Comparison of ENCODE assay signal across 11 cellular contexts in genomic region chr5:119389288-119390065, GRCh38. TPM values are rescaled to one million over a fixed set of nuclear protein-coding genes. Genes with fewer than 3 reads are reported as not detected.
DNase-seq lines count a peak whose midpoint lies in the region; ATAC-seq and TF ChIP-seq lines count a peak whose summit lies in the region.
"Had no signal": no experiment of that assay in that cellular context is flagged by ENCODE, and none has a peak within 500 bp of the region (broad histone marks: within the 10 kb centered on the region; RNA-seq: fewer than 3 reads in every experiment).

No MANE protein-coding gene starts in this region.

- H3K27me3 ChIP-seq in vagina (no peaks in the 10 kb centered on the region), A673 (replicated peaks; ENCODE audit: insufficient read depth, low read depth, low read length, poor library complexity) (no peaks in the 10 kb centered on the region)

- no peaks in the 10 kb centered on the region for H3K4me1 ChIP-seq in mesodermal cell (ENCODE audit: control insufficient read depth, insufficient read depth, low read length, poor library complexity, severe bottlenecking)
- peaks cover 75% of the 10 kb centered on the region for H3K4me1 ChIP-seq in vagina
- H3K4me1 ChIP-seq in A673 (ENCODE audit: insufficient read depth, low read length, poor library complexity, severe bottlenecking), result no peaks in the 10 kb centered on the region

- H3K27ac ChIP-seq in mesodermal cell (ENCODE audit: low read depth, low read length, severe bottlenecking), result peak overlapping the region; percentile 23
- peak overlapping the region; percentile 20 for H3K27ac ChIP-seq in vagina
- no peak overlapping the region for H3K27ac ChIP-seq in A673 (ENCODE audit: low read depth, low read length, poor library complexity, severe bottlenecking)

- intact Hi-C loops in activated T-helper 2 cell treated with anti-CD3 and anti-CD28 coated beads, Interferon-gamma antibody, Interleukin-2, Interleukin-4, amounts not matched to agents 10 μg/mL and 5 μg/mL and 100 μg/mL, durations not matched to agents 14 hours and 24 hours and 36 hours (cut with micrococcal nuclease), result no loop called here
- intact Hi-C loops in vagina (cut with DNase I), result no loop called here
- intact Hi-C loops in A673 (cut with micrococcal nuclease; ENCODE audit: unreplicated experiment), result no loop called here

- H3K4me3 ChIP-seq in mesodermal cell (ENCODE audit: extremely low read depth, insufficient read depth, low read length, poor library complexity, severe bottlenecking) (no peak overlapping the region), vagina (no peak overlapping the region), A673 (ENCODE audit: low read depth, low read length, poor library complexity, severe bottlenecking) (no peak overlapping the region)

- H3K27ac Mint-ChIP-seq in activated naive CD4-positive, alpha-beta T cell treated with anti-CD3 and anti-CD28 coated beads, Interleukin-2, amount 50 U/mL, for 24 hours, result peak overlapping the region; percentile 90
- H3K27ac Mint-ChIP-seq in activated T-helper 2 cell treated with anti-CD3 and anti-CD28 coated beads, Interferon-gamma antibody, Interleukin-2, Interleukin-4, amounts not matched to agents 10 μg/mL and 5 μg/mL and 100 μg/mL, durations not matched to agents 14 hours and 24 hours and 36 hours, result peak overlapping the region; percentile 9

- peak overlapping the region; percentile 58 for H3K4me3 Mint-ChIP-seq in activated naive CD4-positive, alpha-beta T cell treated with anti-CD3 and anti-CD28 coated beads, Interleukin-2, amount 50 U/mL, for 24 hours
- no peak overlapping the region for H3K4me3 Mint-ChIP-seq in activated T-helper 2 cell treated with anti-CD3 and anti-CD28 coated beads, Interferon-gamma antibody, Interleukin-2, Interleukin-4, amounts not matched to agents 10 μg/mL and 5 μg/mL and 100 μg/mL, durations not matched to agents 14 hours and 24 hours and 36 hours (ENCODE audit: low read depth)

- no peak for DNase-seq in activated naive CD4-positive, alpha-beta T cell (lab: John Stamatoyannopoulos, UW)
- no peak for DNase-seq in activated T-helper 2 cell treated with anti-CD3 and anti-CD28 coated beads, Interferon-gamma antibody, Interleukin-2, Interleukin-4, amounts not matched to agents 10 μg/mL and 5 μg/mL and 100 μg/mL, durations not matched to agents 14 hours and 24 hours and 36 hours (ENCODE audit: low spot score)
- DNase-seq in vagina (ENCODE audit: extremely low spot score in 2 of 2), result no peak
- DNase-seq in cerebellum (ENCODE audit: low spot score), result no peak
- DNase-seq in A673 (ENCODE audit: low spot score), result no peak
- DNase-seq: activated CD4-positive, alpha-beta T cell treated with anti-CD3 and anti-CD28 coated beads, Interleukin-2, amount 50 U/mL, for 4 hours; effector CD4-positive, alpha-beta T cell; NCI-H69 had no signal

- H3K27me3 Mint-ChIP-seq in activated naive CD4-positive, alpha-beta T cell treated with anti-CD3 and anti-CD28 coated beads, Interleukin-2, amount 50 U/mL, for 24 hours, result no peaks in the 10 kb centered on the region
- H3K27me3 Mint-ChIP-seq in activated T-helper 2 cell treated with anti-CD3 and anti-CD28 coated beads, Interferon-gamma antibody, Interleukin-2, Interleukin-4, amounts not matched to agents 10 μg/mL and 5 μg/mL and 100 μg/mL, durations not matched to agents 14 hours and 24 hours and 36 hours (ENCODE audit: low read depth), result no peaks in the 10 kb centered on the region

- H3K4me1 Mint-ChIP-seq in activated naive CD4-positive, alpha-beta T cell treated with anti-CD3 and anti-CD28 coated beads, Interleukin-2, amount 50 U/mL, for 24 hours, result peaks cover 96% of the 10 kb centered on the region
- peaks cover 66% of the 10 kb centered on the region for H3K4me1 Mint-ChIP-seq in activated T-helper 2 cell treated with anti-CD3 and anti-CD28 coated beads, Interferon-gamma antibody, Interleukin-2, Interleukin-4, amounts not matched to agents 10 μg/mL and 5 μg/mL and 100 μg/mL, durations not matched to agents 14 hours and 24 hours and 36 hours (ENCODE audit: low read depth)

- CTCF ChIA-PET in A673 (lab: Charles Lee), result no interaction called here

- no peak for TF ChIP-seq POLR2A in vagina (IDR thresholded peaks at IDR 0.05)
- TF ChIP-seq POLR2A in GM18505 (IDR thresholded peaks at IDR 0.05; ENCODE audit: borderline replicate concordance, extremely low read depth, insufficient read depth, insufficient read length), result no peak

- POLR2A ChIA-PET in A673 (lab: Charles Lee; ENCODE audit: low non-redundant PET), result no interaction called here

- TF ChIP-seq CTCF in vagina (IDR thresholded peaks at IDR 0.05) (no peak), A673 (conservative IDR thresholded peaks at IDR 0.05; ENCODE audit: low read depth, low read length) (no peak)

- peaks cover 60% of the 10 kb centered on the region for H3K36me3 Mint-ChIP-seq in activated naive CD4-positive, alpha-beta T cell treated with anti-CD3 and anti-CD28 coated beads, Interleukin-2, amount 50 U/mL, for 24 hours
- peaks cover 67% of the 10 kb centered on the region for H3K36me3 Mint-ChIP-seq in activated T-helper 2 cell treated with anti-CD3 and anti-CD28 coated beads, Interferon-gamma antibody, Interleukin-2, Interleukin-4, amounts not matched to agents 10 μg/mL and 5 μg/mL and 100 μg/mL, durations not matched to agents 14 hours and 24 hours and 36 hours (ENCODE audit: low read depth)

- peaks cover 6% of the 10 kb centered on the region for H3K36me3 ChIP-seq in mesodermal cell (ENCODE audit: control insufficient read depth, insufficient read depth, low read length)
- no peaks in the 10 kb centered on the region for H3K36me3 ChIP-seq in vagina
- no peaks in the 10 kb centered on the region for H3K36me3 ChIP-seq in A673 (ENCODE audit: insufficient read depth, low read length, poor library complexity, severe bottlenecking)

- BruUV-seq in A673 (replicated peaks; lab: Mats Ljungman, UMichigan), result no TSS peak

- H3K9me3 ChIP-seq in mesodermal cell (ENCODE audit: control insufficient read depth, low read length) (no peaks in the 10 kb centered on the region), vagina (no peaks in the 10 kb centered on the region), A673 (ENCODE audit: low read depth, low read length, poor library complexity, severe bottlenecking) (no peaks in the 10 kb centered on the region)

- ATAC-seq in GM18505 (IDR thresholded peaks at IDR 0.05; ENCODE audit: unreplicated experiment), result no peak

- 100% methylated on average over 1 of the region's 3 CpGs; no CpG with 5 or more reads in 1 of the 2 experiments for WGBS in mesodermal cell (ENCODE audit: insufficient coverage in 2 of 2), 2 experiments

- H3K9me3 Mint-ChIP-seq in activated naive CD4-positive, alpha-beta T cell treated with anti-CD3 and anti-CD28 coated beads, Interleukin-2, amount 50 U/mL, for 24 hours, result no peaks in the 10 kb centered on the region
- no peaks in the 10 kb centered on the region for H3K9me3 Mint-ChIP-seq in activated T-helper 2 cell treated with anti-CD3 and anti-CD28 coated beads, Interferon-gamma antibody, Interleukin-2, Interleukin-4, amounts not matched to agents 10 μg/mL and 5 μg/mL and 100 μg/mL, durations not matched to agents 14 hours and 24 hours and 36 hours

RNA-seq across cellular contexts. Expression of gene TNFAIP8, which starts 33.7 kb away (rescaled TPM):
- 112 and 117 TPM in 2 replicates for total RNA-seq in activated T-helper 2 cell treated with anti-CD3 and anti-CD28 coated beads, Interferon-gamma antibody, Interleukin-2, Interleukin-4, amounts not matched to agents 10 μg/mL and 5 μg/mL and 100 μg/mL, durations not matched to agents 14 hours and 24 hours and 36 hours
- 19.2 TPM for polyA plus RNA-seq in mesodermal cell (2013, experiment 1 of 2)
- 22.3 TPM for polyA plus RNA-seq in mesodermal cell (2013, experiment 2 of 2)
- total RNA-seq in vagina, result 34.4 TPM
- total RNA-seq in cerebellum, result 8.6 TPM
- 6.3 and 6.8 TPM in 2 replicates for total RNA-seq in A673 (2021)
